Comparison of ENCODE assay signal across 8 cellular contexts in the genomic region with DNA sequence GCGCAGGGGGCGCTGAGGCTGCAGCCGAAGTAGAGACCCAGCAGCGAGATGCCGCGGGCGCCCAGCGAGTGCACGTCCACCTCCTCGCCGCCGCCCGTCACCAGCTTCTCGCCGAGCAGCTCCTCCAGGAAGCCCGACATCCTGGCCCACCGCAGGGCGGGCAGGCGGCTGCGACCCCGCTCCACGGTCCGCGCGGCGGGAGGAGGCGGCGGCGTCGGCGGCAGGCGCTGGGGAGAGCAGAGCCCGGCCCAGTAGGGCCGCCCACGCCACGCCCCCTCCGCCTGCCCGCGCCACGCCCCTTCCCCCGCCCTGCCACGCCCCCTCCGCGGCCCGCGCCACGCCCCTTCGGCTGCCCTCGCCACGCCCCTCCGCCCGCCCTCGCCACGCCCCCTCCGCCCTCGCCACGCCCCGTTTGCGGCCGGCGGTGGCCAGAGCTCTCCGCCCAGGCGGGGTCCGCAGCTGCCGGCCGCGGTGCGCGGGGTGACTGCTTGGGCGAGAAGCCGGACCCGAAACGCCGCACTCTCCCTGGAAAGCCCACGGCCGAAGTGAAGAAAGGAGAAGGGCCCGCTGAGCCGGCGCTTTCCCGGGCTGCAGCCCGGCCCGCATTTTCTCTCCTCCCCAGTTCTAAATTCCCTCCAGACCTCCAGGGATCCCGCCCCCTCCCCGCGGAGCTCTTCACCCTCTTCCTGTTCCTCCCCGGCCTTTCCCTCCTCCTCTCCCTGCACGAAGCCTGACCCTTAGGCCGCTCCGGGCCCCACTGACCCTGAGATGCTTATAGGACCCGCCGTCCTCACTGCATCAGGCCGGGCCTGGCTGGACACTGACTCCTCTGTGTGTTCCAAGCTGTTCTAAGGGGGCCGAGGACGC. TPM values are rescaled to one million over a fixed set of nuclear protein-coding genes. Genes with fewer than 3 reads are reported as not detected.
DNase-seq lines count a peak whose midpoint lies in the region; ATAC-seq and TF ChIP-seq lines count a peak whose summit lies in the region.

A gene (minus strand): TSS at position 238 of the 867 bp plus-strand sequence.

- peak; percentile 74 for DNase-seq in A673 (ENCODE audit: low spot score)
- peak; percentile 83 for DNase-seq in activated T-cell treated with anti-CD3 and anti-CD28 coated beads for 48 hours (ENCODE audit: low read depth)
- peak; percentile 84 to 93 for DNase-seq in erythroblast (lab: John Stamatoyannopoulos, UW)
- DNase-seq in stimulated activated CD8-positive, alpha-beta memory T cell treated with anti-CD3 and anti-CD28 coated beads, Interleukin-4, amount 100 ng/mL, for 48 hours = peak; percentile 93

- H3K9me2 ChIP-seq in OCI-LY1 (ENCODE audit: low read depth, low read length) = no peaks in the 10 kb centered on the region

- H3K27me3 ChIP-seq in A673 (replicated peaks; ENCODE audit: insufficient read depth, low read depth, low read length, poor library complexity) (peaks cover 41% of the 10 kb centered on the region), OCI-LY1 (ENCODE audit: insufficient read depth, low read length) (no peaks in the 10 kb centered on the region), muscle layer of colon (ENCODE audit: control insufficient read depth in 1 of 2, insufficient read depth in 2 of 2, low read length in 2 of 2) (no peaks in the 10 kb centered on the region)

- ATAC-seq in GM18868 (IDR thresholded peaks at IDR 0.05; ENCODE audit: unreplicated experiment) (peak; percentile 76), HG03280 (IDR thresholded peaks at IDR 0.05; ENCODE audit: unreplicated experiment) (peak; percentile 67)

- TF ChIP-seq POLR2A in erythroblast (IDR thresholded peaks at IDR 0.05; ENCODE audit: low read length) = no peak

- peak within 1 kb of the TSS; percentile 5; the same call in 1 of the 2 replicates for H3K9ac ChIP-seq in OCI-LY1 (ENCODE audit: low read length)
- peak within 1 kb of the TSS; percentile 40 for H3K9ac ChIP-seq in muscle layer of colon (ENCODE audit: low read length)

- no peaks in the 10 kb centered on the region for H3F3A ChIP-seq in OCI-LY1 (ENCODE audit: insufficient read depth, low read length)

- TF ChIP-seq CTCF in A673 (conservative IDR thresholded peaks at IDR 0.05; ENCODE audit: low read depth, low read length) (0 out of 2 replicates have a peak, but pooled peaks have one; percentile 27), OCI-LY1 (IDR thresholded peaks at IDR 0.05; ENCODE audit: low read length) (peak; percentile 22; the same call in 1 of the 2 replicates)

- no peaks in the 10 kb centered on the region for H3K79me2 ChIP-seq in OCI-LY1 (ENCODE audit: insufficient read depth, low read length)

- H3K27ac ChIP-seq in A673 (ENCODE audit: low read depth, low read length, poor library complexity, severe bottlenecking) = no peak within 1 kb of the TSS
- no peak within 1 kb of the TSS for H3K27ac ChIP-seq in OCI-LY1 (ENCODE audit: low read depth, low read length, poor library complexity, severe bottlenecking)
- H3K27ac ChIP-seq in muscle layer of colon (ENCODE audit: low read depth, low read length) = peak within 1 kb of the TSS; percentile 94

- intact Hi-C loops in A673 (cut with micrococcal nuclease; ENCODE audit: unreplicated experiment) = loop anchor here (5.0 kb wide), 1 partner anchor 567 kb away; a partner anchor contains a TSS

- POLR2A ChIA-PET in A673 (lab: Charles Lee; ENCODE audit: low non-redundant PET) = interaction anchor here (0.6 to 0.7 kb wide), 2 partner anchors 18 to 363 kb away, joined by 3 to 4 read pairs; no protein-coding TSS in a partner anchor

- H3K4me1 ChIP-seq in A673 (ENCODE audit: insufficient read depth, low read length, poor library complexity, severe bottlenecking) (peaks cover 8% of the 10 kb centered on the region), OCI-LY1 (ENCODE audit: insufficient read depth, low read length, severe bottlenecking) (peaks cover 11% of the 10 kb centered on the region), muscle layer of colon (ENCODE audit: insufficient read depth, low read length) (peaks cover 37% of the 10 kb centered on the region)

- H3K36me3 ChIP-seq in A673 (ENCODE audit: insufficient read depth, low read length, poor library complexity, severe bottlenecking) (no peaks in the 10 kb centered on the region), OCI-LY1 (ENCODE audit: insufficient read depth, low read length) (no peaks in the 10 kb centered on the region), muscle layer of colon (ENCODE audit: insufficient read depth, low read length) (no peaks in the 10 kb centered on the region)

- H3K9me3 ChIP-seq in A673 (ENCODE audit: low read depth, low read length, poor library complexity, severe bottlenecking) (no peaks in the 10 kb centered on the region), OCI-LY1 (ENCODE audit: low read length) (no peaks in the 10 kb centered on the region), muscle layer of colon (ENCODE audit: low read length) (no peaks in the 10 kb centered on the region)

- H2AFZ ChIP-seq in OCI-LY1 (ENCODE audit: low read length) = no peak within 1 kb of the TSS

- peak within 1 kb of the TSS; percentile 91 for H3K4me2 ChIP-seq in OCI-LY1 (ENCODE audit: low read length)

- peak within 1 kb of the TSS; percentile 54 for H3K4me3 ChIP-seq in A673 (ENCODE audit: low read depth, low read length, poor library complexity, severe bottlenecking)
- H3K4me3 ChIP-seq in OCI-LY1 (ENCODE audit: low read depth, low read length, poor library complexity, severe bottlenecking) = peak within 1 kb of the TSS; percentile 64
- peak within 1 kb of the TSS; percentile 56 to 62 for H3K4me3 ChIP-seq in muscle layer of colon (ENCODE audit: low read depth in 1 of 2, low read length in 2 of 2)

- H4K20me1 ChIP-seq in OCI-LY1 (ENCODE audit: insufficient read depth, low read length) = no peaks in the 10 kb centered on the region

- no TSS peak for BruUV-seq in A673 (replicated peaks; lab: Mats Ljungman, UMichigan)

- CTCF ChIA-PET in A673 (lab: Charles Lee) = interaction anchor here (0.6 to 1.6 kb wide), 11 partner anchors 17 to 568 kb away, joined by 3 to 10 read pairs (median 4); a partner anchor contains a TSS

RNA-seq across cellular contexts. Expression of the gene that starts here (rescaled TPM):
- 6.0 and 9.8 TPM in 2 replicates for total RNA-seq in A673 (2021)
